In genomic region chr22:46007003-46007847, GRCh38 we compare ENCODE assay signal across 8 cellular contexts. TPM values are rescaled to one million over a fixed set of nuclear protein-coding genes. Genes with fewer than 3 reads are reported as not detected.
DNase-seq lines count a peak whose midpoint lies in the region; ATAC-seq, FAIRE-seq and TF ChIP-seq lines count a peak whose summit lies in the region.

No MANE protein-coding gene starts in this region.

- peak overlapping the region; percentile 69 to 83 (median 76) for H3K9ac ChIP-seq in skeletal muscle tissue (ENCODE audit: low read depth in 1 of 3, low read length in 3 of 3)

- TF ChIP-seq POLR2A in GM12892 (IDR thresholded peaks at IDR 0.05; ENCODE audit: low read depth, low read length) = no peak

- ATAC-seq in HG03565 (IDR thresholded peaks at IDR 0.05; ENCODE audit: unreplicated experiment) = no peak

- FAIRE-seq in GM12892 (lab: Jason Lieb, UNC) = no peak

- no peaks in the 10 kb centered on the region for H3K27me3 ChIP-seq in skeletal muscle tissue (ENCODE audit: control insufficient read depth in 3 of 3, insufficient read depth in 3 of 3, low read length in 3 of 3)

- DNase-seq in SIG-M5 treated with dmso at 0.1 percent for 504 hours (lab: John Stamatoyannopoulos, UW; ENCODE audit: unreplicated experiment) (peak; percentile 75), SIG-M5 (lab: John Stamatoyannopoulos, UW) (no peak), T1000 (lab: John Stamatoyannopoulos, UW) (peak; percentile 50), cardiac septum (ENCODE audit: low spot score) (peak; percentile 86), GM12892 (ENCODE audit: insufficient read length) (no peak), HEK293T (ENCODE audit: extremely low spot score) (no peak)

- H3K9me3 ChIP-seq in skeletal muscle tissue (ENCODE audit: control insufficient read depth in 3 of 3, low read length in 3 of 3) = peaks cover 0 to 4% (median 3%) of the 10 kb centered on the region in 3 donors

- CTCF ChIA-PET in HEK293T (lab: Yijun Ruan, JAX) = interaction anchor here (0.6 to 4.5 kb wide), 27 partner anchors 7 to 390 kb away, joined by 3 to 113 read pairs (median 4); no protein-coding TSS in a partner anchor

- peak overlapping the region; percentile 93 for H3K27ac ChIP-seq in skeletal muscle tissue (ENCODE audit: low read depth, low read length)

- POLR2A ChIA-PET in HEK293T (lab: Yijun Ruan, JAX) = interaction anchor here (1.0 to 3.6 kb wide), 4 partner anchors 29 to 109 kb away, joined by 4 to 38 read pairs (median 12); no protein-coding TSS in a partner anchor

- H3K4me1 ChIP-seq in skeletal muscle tissue (ENCODE audit: control insufficient read depth in 3 of 3, insufficient read depth in 3 of 3, low read length in 3 of 3) = peaks cover 39 to 47% (median 40%) of the 10 kb centered on the region in 3 donors

- intact Hi-C loops in cardiac septum (cut with DNase I) = loop anchor here (2.0 to 5.0 kb wide), 2 partner anchors 80 to 110 kb away; no protein-coding TSS in a partner anchor

- no peaks in the 10 kb centered on the region for H3K36me3 ChIP-seq in skeletal muscle tissue (ENCODE audit: control insufficient read depth in 3 of 3, insufficient read depth in 3 of 3, low read length in 3 of 3)

- peak overlapping the region; percentile 15 to 63 (median 46) for H3K4me3 ChIP-seq in skeletal muscle tissue (ENCODE audit: low read length in 3 of 3)

TF ChIP-seq in HEK293T, 16 proteins besides CTCF, POLR2A, EP300 and RAD21:
- TF ChIP-seq ELF4 (IDR thresholded peaks at IDR 0.05) (no peak), FOXM1 (IDR thresholded peaks at IDR 0.05; ENCODE audit: borderline replicate concordance) (no peak), NFRKB (IDR thresholded peaks at IDR 0.05) (no peak), SUZ12 (IDR thresholded peaks at IDR 0.05) (no peak), FOXK2 (IDR thresholded peaks at IDR 0.05) (no peak), LEF1 (IDR thresholded peaks at IDR 0.05; ENCODE audit: borderline replicate concordance) (no peak), BHLHE40 (IDR thresholded peaks at IDR 0.05; ENCODE audit: borderline replicate concordance) (no peak), SP1 (IDR thresholded peaks at IDR 0.05) (no peak), FOXA1 (IDR thresholded peaks at IDR 0.05) (no peak), L3MBTL2 (conservative IDR thresholded peaks at IDR 0.05) (no peak), CTBP1 (IDR thresholded peaks at IDR 0.05; ENCODE audit: borderline replicate concordance) (no peak), HDGF (IDR thresholded peaks at IDR 0.05; ENCODE audit: borderline replicate concordance) (no peak), ZNF384 (IDR thresholded peaks at IDR 0.05) (no peak), TARDBP (IDR thresholded peaks at IDR 0.05) (no peak), PKNOX1 (IDR thresholded peaks at IDR 0.05) (no peak), ARNT (IDR thresholded peaks at IDR 0.05) (no peak)

RNA-seq across cellular contexts. Expression of gene WNT7B, which starts 30.3 kb away (rescaled TPM):
- total RNA-seq in cardiac septum (not detected), skeletal muscle tissue (not detected)
- polyA plus RNA-seq in GM12892 (2012; ENCODE audit: missing spikeins) = 0.23 TPM

Comparison
In these comparisons a context has a peak if more than half of its experiments do, and no peak if none do; other contexts are left out.
1. DNase-seq: peak in SIG-M5 treated with dmso at 0.1 percent for 504 hours (single experiment), T1000 (single experiment) and cardiac septum (single experiment); none in SIG-M5 (single experiment), GM12892 (single experiment) and HEK293T (single experiment).